Comparison of ENCODE assay signal across 29 cellular contexts in genomic region chr4:3376266-3376665, GRCh38.
"Had no signal": no experiment of that assay in that cellular context is flagged by ENCODE, and none has a peak within 500 bp of the region (broad histone marks: within the 10 kb centered on the region; RNA-seq: fewer than 3 reads in every experiment).

No MANE protein-coding gene starts in this region.

- H3K27ac ChIP-seq: brain microvascular endothelial cell, KMS-11, PC-9, VCaP had no signal

- DNase-seq: activated B cell treated with CpG ODN at 0.5 μM for 24 hours; activated CD4-positive, alpha-beta memory T cell treated with anti-CD3 and anti-CD28 coated beads for 36 hours; activated CD4-positive, alpha-beta T cell treated with anti-CD3 and anti-CD28 coated beads for 4 hours; activated CD4-positive, alpha-beta T cell treated with anti-CD3 and anti-CD28 coated beads, Interleukin-2, amount 50 U/mL, for 1 hour; activated CD4-positive, CD25-positive, alpha-beta regulatory T cell treated with anti-CD3 and anti-CD28 coated beads, Interleukin-2, amount 50 U/mL, for 72 hours; activated CD8-positive, alpha-beta memory T cell treated with anti-CD3 and anti-CD28 coated beads, Interleukin-2, amount 10 ng/mL, durations not matched to agents 7 days and 5 days; activated effector memory CD4-positive, alpha-beta T cell treated with anti-CD3 and anti-CD28 coated beads, Interleukin-2, amount 50 U/mL, for 16 hours; activated naive CD4-positive, alpha-beta T cell; activated naive CD4-positive, alpha-beta T cell treated with anti-CD3 and anti-CD28 coated beads, Interleukin-2, amount 50 U/mL, for 16 hours; activated naive CD8-positive, alpha-beta T cell treated with anti-CD3 and anti-CD28 coated beads for 36 hours; activated T-cell treated with anti-CD3 and anti-CD28 coated beads, Interleukin-2, amount 50 U/mL, for 1 hour; activated T-cell treated with anti-CD3 and anti-CD28 coated beads, Interleukin-2, amount 50 U/mL, for 72 hours; MM.1S; MV-4-11; NCI-H1436 treated with DMSO at 0.1 percent for 48 hours; NCI-H2107; NCI-H226; NCI-H82; NK-92 treated with Interleukin-12 subunit alpha and Interleukin-12 subunit beta, amount 100 ng/mL, for 24 hours; PC-9; Right ventricle myocardium superior; SW 1271; T-helper 1 cell; T-helper 2 cell; T-helper 9 cell had no signal

- H2AFZ ChIP-seq: PC-9 had no signal

- H3K9ac ChIP-seq: KMS-11 had no signal

- ATAC-seq: activated CD8-positive, alpha-beta memory T cell treated with anti-CD3 and anti-CD28 coated beads, Interleukin-2, amount 10 ng/mL, durations not matched to agents 7 days and 5 days; activated T-cell treated with anti-CD3 and anti-CD28 coated beads, Interleukin-2, amount 50 U/mL, for 72 hours; activated T-helper 17 cell treated with anti-CD3 and anti-CD28 coated beads, Interleukin-2, amount 50 U/mL, for 72 hours had no signal

- H3K4me3 ChIP-seq: PC-9 had no signal

- H3K36me3 ChIP-seq: brain microvascular endothelial cell had no signal

- H3K4me2 ChIP-seq: KMS-11, PC-9 had no signal

- H3K27me3 ChIP-seq: brain microvascular endothelial cell had no signal
